ENCODE assay signal across 11 cellular contexts in genomic region chr15:92443381-92443780, GRCh38. TPM values are rescaled to one million over a fixed set of nuclear protein-coding genes. Genes with fewer than 3 reads are reported as not detected.
"Had no signal": no experiment of that assay in that cellular context is flagged by ENCODE, and none has a peak within 500 bp of the region (broad histone marks: within the 10 kb centered on the region; RNA-seq: fewer than 3 reads in every experiment).

No MANE protein-coding gene starts in this region.

- H3K27ac ChIP-seq: HL-60, KMS-11 had no signal

- ATAC-seq: HepG2 had no signal

- H3K36me3 Mint-ChIP-seq: IgD-negative memory B cell had no signal

- H3K4me1 Mint-ChIP-seq: IgD-negative memory B cell had no signal

- DNase-seq: IMR-90, Karpas-422, Kasumi-1, KBM-7, KG1 had no signal

- H3K27ac Mint-ChIP-seq: IgD-negative memory B cell had no signal

- H3K27me3 Mint-ChIP-seq: IgD-negative memory B cell had no signal

- H3K9ac ChIP-seq: KMS-11 had no signal

- H3K4me2 ChIP-seq: KMS-11 had no signal

- H3K4me3 Mint-ChIP-seq: IgD-negative memory B cell had no signal

- FAIRE-seq: HepG2, HTR-8/SVneo had no signal

RNA-seq across cellular contexts. Expression of gene ST8SIA2, which starts 49.7 kb away (rescaled TPM):
- total RNA-seq: HepG2, HT-29, IMR-90 had no signal
- polyA plus RNA-seq: HepG2, IgD-negative memory B cell, IMR-90 had no signal
